10 cellular contexts compared by ENCODE assay signal in genomic region chr12:11885261-11886038, GRCh38.
DNase-seq lines count a peak whose midpoint lies in the region; ATAC-seq and TF ChIP-seq lines count a peak whose summit lies in the region.
"Had no signal": no experiment of that assay in that cellular context is flagged by ENCODE, and none has a peak within 500 bp of the region (broad histone marks: within the 10 kb centered on the region; RNA-seq: fewer than 3 reads in every experiment).

No MANE protein-coding gene starts in this region.

- peak overlapping the region; percentile 82 for H3K27ac Mint-ChIP-seq in dendritic cell treated with granulocyte-macrophage colony-stimulating factor and Interleukin-4, amounts not matched to agents 40 ng/mL and 50 ng/mL, for 4 days
- H3K27ac Mint-ChIP-seq in mesothelial cell of epicardium (peak overlapping the region; percentile 89), WTC11 (no peak overlapping the region)

- no peaks in the 10 kb centered on the region for H3K27me3 ChIP-seq in MG63

- peaks cover 100% of the 10 kb centered on the region for H3K36me3 Mint-ChIP-seq in dendritic cell treated with granulocyte-macrophage colony-stimulating factor and Interleukin-4, amounts not matched to agents 40 ng/mL and 50 ng/mL, for 4 days (ENCODE audit: low read depth)
- peaks cover 42% of the 10 kb centered on the region for H3K36me3 Mint-ChIP-seq in mesothelial cell of epicardium
- H3K36me3 Mint-ChIP-seq in WTC11 = peaks cover 23% of the 10 kb centered on the region

- H3K36me3 ChIP-seq in MG63 = peaks cover 10% of the 10 kb centered on the region; the same call in 1 of the 2 replicates

- H3K4me1 Mint-ChIP-seq in dendritic cell treated with granulocyte-macrophage colony-stimulating factor and Interleukin-4, amounts not matched to agents 40 ng/mL and 50 ng/mL, for 4 days (ENCODE audit: low read depth) = peaks cover 84% of the 10 kb centered on the region
- peaks cover 14% of the 10 kb centered on the region for H3K4me1 Mint-ChIP-seq in mesothelial cell of epicardium
- H3K4me1 Mint-ChIP-seq in WTC11 = peaks cover 11% of the 10 kb centered on the region

- DNase-seq in NCI-H1930 (lab: John Stamatoyannopoulos, UW) (peak; percentile 25 to 26), mesothelial cell of epicardium (ENCODE audit: low spot score in 2 of 2, unreplicated experiment in 2 of 2) (no peak), MG63 (no peak), cerebellar cortex (ENCODE audit: low spot score) (no peak), WTC11 (ENCODE audit: low spot score) (no peak), NK-92 (lab: John Stamatoyannopoulos, UW; ENCODE audit: unreplicated experiment) (no peak)
- DNase-seq: activated T-cell treated with anti-CD3 and anti-CD28 coated beads, Interleukin-2, amount 50 U/mL, for 4 hours; DMS79 had no signal

- no peaks in the 10 kb centered on the region for H3K27me3 Mint-ChIP-seq in dendritic cell treated with granulocyte-macrophage colony-stimulating factor and Interleukin-4, amounts not matched to agents 40 ng/mL and 50 ng/mL, for 4 days
- H3K27me3 Mint-ChIP-seq in mesothelial cell of epicardium (ENCODE audit: low read depth) = no peaks in the 10 kb centered on the region
- no peaks in the 10 kb centered on the region for H3K27me3 Mint-ChIP-seq in WTC11 (ENCODE audit: low read depth)

- intact Hi-C loops in dendritic cell treated with granulocyte-macrophage colony-stimulating factor and Interleukin-4, amounts not matched to agents 40 ng/mL and 50 ng/mL, for 4 days (cut with micrococcal nuclease) = no loop called here

- CTCF ChIA-PET in WTC11 (lab: Charles Lee) = interaction anchor here (1.2 kb wide), 1 partner anchor 148 kb away, joined by 4 read pairs; no protein-coding TSS in a partner anchor

- H3K27ac ChIP-seq in C4-2B = peak overlapping the region; percentile 72

- POLR2A ChIA-PET in WTC11 (lab: Charles Lee) = no interaction called here

- no peaks in the 10 kb centered on the region for H3K9me3 ChIP-seq in MG63

- TF ChIP-seq CTCF in C4-2B (conservative IDR thresholded peaks at IDR 0.05) (no peak), mesothelial cell of epicardium (IDR thresholded peaks at IDR 0.05; ENCODE audit: unreplicated experiment) (no peak), WTC11 (IDR thresholded peaks at IDR 0.05) (no peak)

- no peaks in the 10 kb centered on the region for H3K9me3 Mint-ChIP-seq in dendritic cell treated with granulocyte-macrophage colony-stimulating factor and Interleukin-4, amounts not matched to agents 40 ng/mL and 50 ng/mL, for 4 days
- H3K9me3 Mint-ChIP-seq in mesothelial cell of epicardium (peaks cover 4% of the 10 kb centered on the region), WTC11 (no peaks in the 10 kb centered on the region)

- no peak; the same call in 1 of the 2 replicates for ATAC-seq in WTC11
- ATAC-seq: activated T-cell treated with anti-CD3 and anti-CD28 coated beads, Interleukin-2, amount 50 U/mL, for 4 hours had no signal

- peak overlapping the region; percentile 24 for H3K4me3 Mint-ChIP-seq in dendritic cell treated with granulocyte-macrophage colony-stimulating factor and Interleukin-4, amounts not matched to agents 40 ng/mL and 50 ng/mL, for 4 days
- no peak overlapping the region for H3K4me3 Mint-ChIP-seq in mesothelial cell of epicardium
- no peak overlapping the region for H3K4me3 Mint-ChIP-seq in WTC11
- H3K4me3 Mint-ChIP-seq: activated T-cell treated with anti-CD3 and anti-CD28 coated beads, Interleukin-2, amount 50 U/mL, for 4 hours had no signal

- H3K4me3 ChIP-seq in MG63 = no peak overlapping the region

TF ChIP-seq in WTC11, 78 proteins besides CTCF, POLR2A, EP300 and RAD21 (continues in another document):
- TF ChIP-seq SOX15 (CRISPR knock-in tag; IDR thresholded peaks at IDR 0.05) (no peak), SMAD3 (CRISPR knock-in tag; IDR thresholded peaks at IDR 0.05; ENCODE audit: borderline replicate concordance) (no peak), MAX (CRISPR knock-in tag; IDR thresholded peaks at IDR 0.05) (no peak), NFATC4 (CRISPR knock-in tag; IDR thresholded peaks at IDR 0.05) (no peak), STAT6 (CRISPR knock-in tag; conservative IDR thresholded peaks at IDR 0.05; ENCODE audit: low read depth) (no peak), HMGXB4 (CRISPR knock-in tag; IDR thresholded peaks at IDR 0.05) (no peak), MLX (CRISPR knock-in tag; IDR thresholded peaks at IDR 0.05) (no peak), ZNF317 (CRISPR knock-in tag; IDR thresholded peaks at IDR 0.05; ENCODE audit: borderline replicate concordance, low read depth) (no peak), NFYB (CRISPR knock-in tag; conservative IDR thresholded peaks at IDR 0.05; ENCODE audit: low read depth) (no peak), USF2 (CRISPR knock-in tag; IDR thresholded peaks at IDR 0.05) (no peak), OVOL2 (CRISPR knock-in tag; IDR thresholded peaks at IDR 0.05; ENCODE audit: borderline replicate concordance) (no peak), HMGA2 (CRISPR knock-in tag; IDR thresholded peaks at IDR 0.05) (no peak), NR1H2 (CRISPR knock-in tag; IDR thresholded peaks at IDR 0.05) (no peak), ATF2 (CRISPR knock-in tag; IDR thresholded peaks at IDR 0.05; ENCODE audit: borderline replicate concordance, low read depth) (no peak)

Comparison
In these comparisons a context has a peak if more than half of its experiments do, and no peak if none do; other contexts are left out.
1. DNase-seq: peak in NCI-H1930 (2 of 2); none in mesothelial cell of epicardium (0 of 2), MG63 (single experiment), cerebellar cortex (single experiment), WTC11 (single experiment) and NK-92 (single experiment).